Comparison of ENCODE assay signal across 1 cellular context in the genomic region with DNA sequence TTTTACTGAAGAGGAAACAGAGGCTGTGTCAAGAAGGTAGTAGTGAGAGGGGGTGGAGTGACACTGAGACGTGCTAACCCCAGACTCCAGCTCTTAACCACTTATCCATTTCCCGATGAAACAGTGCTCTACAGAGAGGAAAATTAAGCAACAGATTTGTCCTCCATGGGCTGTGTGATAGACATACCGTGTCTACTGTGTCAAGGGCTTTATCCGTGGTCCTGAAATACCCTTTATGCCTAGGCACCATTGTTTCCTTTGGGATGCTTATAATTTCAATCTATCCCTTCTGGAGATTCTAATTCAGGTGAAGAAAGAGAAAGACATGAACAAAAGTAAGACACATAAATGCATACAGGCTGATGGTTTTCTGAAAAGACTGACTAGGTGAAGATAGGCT.
TF ChIP-seq lines count a peak whose summit lies in the region.

No MANE protein-coding gene starts in this region.

TF ChIP-seq in GM23338, 12 proteins besides CTCF, POLR2A, EP300 and RAD21:
- TF ChIP-seq, protein P1, sequence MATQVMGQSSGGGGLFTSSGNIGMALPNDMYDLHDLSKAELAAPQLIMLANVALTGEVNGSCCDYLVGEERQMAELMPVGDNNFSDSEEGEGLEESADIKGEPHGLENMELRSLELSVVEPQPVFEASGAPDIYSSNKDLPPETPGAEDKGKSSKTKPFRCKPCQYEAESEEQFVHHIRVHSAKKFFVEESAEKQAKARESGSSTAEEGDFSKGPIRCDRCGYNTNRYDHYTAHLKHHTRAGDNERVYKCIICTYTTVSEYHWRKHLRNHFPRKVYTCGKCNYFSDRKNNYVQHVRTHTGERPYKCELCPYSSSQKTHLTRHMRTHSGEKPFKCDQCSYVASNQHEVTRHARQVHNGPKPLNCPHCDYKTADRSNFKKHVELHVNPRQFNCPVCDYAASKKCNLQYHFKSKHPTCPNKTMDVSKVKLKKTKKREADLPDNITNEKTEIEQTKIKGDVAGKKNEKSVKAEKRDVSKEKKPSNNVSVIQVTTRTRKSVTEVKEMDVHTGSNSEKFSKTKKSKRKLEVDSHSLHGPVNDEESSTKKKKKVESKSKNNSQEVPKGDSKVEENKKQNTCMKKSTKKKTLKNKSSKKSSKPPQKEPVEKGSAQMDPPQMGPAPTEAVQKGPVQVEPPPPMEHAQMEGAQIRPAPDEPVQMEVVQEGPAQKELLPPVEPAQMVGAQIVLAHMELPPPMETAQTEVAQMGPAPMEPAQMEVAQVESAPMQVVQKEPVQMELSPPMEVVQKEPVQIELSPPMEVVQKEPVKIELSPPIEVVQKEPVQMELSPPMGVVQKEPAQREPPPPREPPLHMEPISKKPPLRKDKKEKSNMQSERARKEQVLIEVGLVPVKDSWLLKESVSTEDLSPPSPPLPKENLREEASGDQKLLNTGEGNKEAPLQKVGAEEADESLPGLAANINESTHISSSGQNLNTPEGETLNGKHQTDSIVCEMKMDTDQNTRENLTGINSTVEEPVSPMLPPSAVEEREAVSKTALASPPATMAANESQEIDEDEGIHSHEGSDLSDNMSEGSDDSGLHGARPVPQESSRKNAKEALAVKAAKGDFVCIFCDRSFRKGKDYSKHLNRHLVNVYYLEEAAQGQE (IDR thresholded peaks at IDR 0.05; ENCODE audit: unreplicated experiment) = peak; percentile 70
- TF ChIP-seq ZNF114 (CRISPR knock-in tag; IDR thresholded peaks at IDR 0.05) = no peak
- TF ChIP-seq ZNF331 (CRISPR knock-in tag; IDR thresholded peaks at IDR 0.05; ENCODE audit: low read depth) = no peak
- TF ChIP-seq POLR2AphosphoS5 (IDR thresholded peaks at IDR 0.05; ENCODE audit: low read depth) = no peak
